ENCODE assay signal across 20 cellular contexts in the genomic region with DNA sequence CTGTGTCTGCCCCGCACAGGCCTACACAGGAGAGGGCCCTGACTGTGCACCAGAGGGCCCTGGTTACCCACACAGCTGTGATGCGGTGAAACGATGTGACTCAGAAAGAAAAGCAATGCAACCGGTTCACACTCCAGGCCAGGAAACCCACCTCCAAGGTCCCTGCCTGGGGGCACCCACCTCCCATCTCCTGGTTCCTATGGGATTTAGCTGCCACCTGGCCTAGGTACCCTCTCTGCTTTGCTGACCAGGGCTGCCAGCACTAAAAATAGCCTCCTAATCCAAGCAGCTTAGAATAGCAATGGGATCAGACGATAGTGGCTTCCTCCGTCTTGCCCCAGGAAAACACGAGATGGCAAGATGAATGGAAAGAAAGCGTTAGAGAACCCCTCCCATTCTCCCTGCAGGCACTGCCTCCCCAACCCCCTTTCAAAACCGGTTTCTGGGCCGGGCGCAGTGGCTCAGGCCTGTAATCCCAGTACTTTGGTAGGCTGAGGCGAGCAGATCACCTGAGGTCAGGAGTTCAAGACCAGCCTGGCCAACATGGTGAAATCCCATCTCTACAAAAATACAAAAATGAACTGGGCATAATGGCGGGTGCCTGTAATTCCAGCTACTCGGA. TPM values are rescaled to one million over a fixed set of nuclear protein-coding genes. Genes with fewer than 3 reads are reported as not detected.
A peak's percentile ranks its signal among the peaks of the same experiment; 100 is the strongest.
DNase-seq lines count a peak whose midpoint lies in the region; ATAC-seq and TF ChIP-seq lines count a peak whose summit lies in the region.
"Had no signal": no experiment of that assay in that cellular context is flagged by ENCODE, and none has a peak within 500 bp of the region (broad histone marks: within the 10 kb centered on the region; RNA-seq: fewer than 3 reads in every experiment).

No MANE protein-coding gene starts in this region.

- H3K4me3 ChIP-seq in right atrium auricular region, result no peak overlapping the region
- no peak overlapping the region for H3K4me3 ChIP-seq in aorta (ENCODE audit: low read length in 2 of 2)
- H3K4me3 ChIP-seq in CD4-positive, alpha-beta memory T cell (ENCODE audit: low read length in 2 of 2), result no peak overlapping the region
- H3K4me3 ChIP-seq: BLaER1 treated with 17β-estradiol and CSF1 and Interleukin-3, amounts not matched to agents 10 nM and 100 nM; skin epidermis had no signal

- POLR2A ChIA-PET in CD4-positive, alpha-beta memory T cell (lab: Charles Lee; ENCODE audit: partially characterized antibody), result interaction anchor here (0.6 kb wide), 1 partner anchor 224 kb away, joined by 3 read pairs; no protein-coding TSS in a partner anchor

- peak; percentile 54 for ATAC-seq in Right ventricle myocardium inferior
- no peak for ATAC-seq in aorta (ENCODE audit: low FRiP score)

- no peaks in the 10 kb centered on the region for H3K9me3 Mint-ChIP-seq in CD4-positive, alpha-beta memory T cell
- H3K9me3 Mint-ChIP-seq: activated CD4-positive, alpha-beta T cell treated with anti-CD3 and anti-CD28 coated beads, Interleukin-2, amount 10 ng/mL, durations not matched to agents 24 days and 14 days; activated T-helper 2 cell treated with anti-CD3 and anti-CD28 coated beads, Interferon-gamma antibody, Interleukin-2, Interleukin-4, amounts not matched to agents 10 μg/mL and 5 μg/mL and 100 μg/mL, durations not matched to agents 14 hours and 24 hours and 36 hours; HFFc6; naive B cell had no signal

- 54 to 61% methylated on average over 14 of the region's 14 CpGs for WGBS in aorta, 2 donors

- no peaks in the 10 kb centered on the region for H3K36me3 Mint-ChIP-seq in CD4-positive, alpha-beta memory T cell
- H3K36me3 Mint-ChIP-seq: naive B cell had no signal

- peaks cover 0 to 7% of the 10 kb centered on the region in 2 donors for H3K4me1 ChIP-seq in right atrium auricular region
- H3K4me1 ChIP-seq in aorta (ENCODE audit: control insufficient read depth in 1 of 2, insufficient read depth in 2 of 2, low read length in 2 of 2), result no peaks in the 10 kb centered on the region
- H3K4me1 ChIP-seq in CD4-positive, alpha-beta memory T cell (ENCODE audit: insufficient read depth, low read length), result no peaks in the 10 kb centered on the region

- no peaks in the 10 kb centered on the region for H3K27me3 ChIP-seq in right atrium auricular region
- no peaks in the 10 kb centered on the region for H3K27me3 ChIP-seq in aorta (ENCODE audit: control insufficient read depth in 1 of 2, insufficient read depth in 2 of 2, low read length in 1 of 2)
- H3K27me3 ChIP-seq in CD4-positive, alpha-beta memory T cell (ENCODE audit: insufficient read depth, low read length), result no peaks in the 10 kb centered on the region
- H3K27me3 ChIP-seq: BLaER1 treated with 17β-estradiol and CSF1 and Interleukin-3, amounts not matched to agents 10 nM and 100 nM had no signal

- CTCF ChIA-PET in CD4-positive, alpha-beta memory T cell (lab: Charles Lee; ENCODE audit: partially characterized antibody), result no interaction called here

- H3K36me3 ChIP-seq in right atrium auricular region (no peaks in the 10 kb centered on the region), aorta (ENCODE audit: control insufficient read depth in 1 of 2, insufficient read depth in 2 of 2, low read length in 1 of 2) (no peaks in the 10 kb centered on the region)
- no peaks in the 10 kb centered on the region for H3K36me3 ChIP-seq in CD4-positive, alpha-beta memory T cell (ENCODE audit: insufficient read depth, low read length)
- H3K36me3 ChIP-seq: BLaER1 treated with 17β-estradiol and CSF1 and Interleukin-3, amounts not matched to agents 10 nM and 100 nM had no signal

- H3K27ac Mint-ChIP-seq in CD4-positive, alpha-beta memory T cell, result no peak overlapping the region
- H3K27ac Mint-ChIP-seq: activated CD4-positive, alpha-beta T cell treated with anti-CD3 and anti-CD28 coated beads, Interleukin-2, amount 10 ng/mL, durations not matched to agents 24 days and 14 days; activated T-helper 2 cell treated with anti-CD3 and anti-CD28 coated beads, Interferon-gamma antibody, Interleukin-2, Interleukin-4, amounts not matched to agents 10 μg/mL and 5 μg/mL and 100 μg/mL, durations not matched to agents 14 hours and 24 hours and 36 hours; HFFc6 had no signal

- no peak overlapping the region for H3K4me3 Mint-ChIP-seq in CD4-positive, alpha-beta memory T cell
- H3K4me3 Mint-ChIP-seq: activated CD4-positive, alpha-beta T cell treated with anti-CD3 and anti-CD28 coated beads, Interleukin-2, amount 10 ng/mL, durations not matched to agents 24 days and 14 days; HFFc6; naive B cell had no signal

- H3K9me3 ChIP-seq in right atrium auricular region, result no peaks in the 10 kb centered on the region
- H3K9me3 ChIP-seq in aorta (ENCODE audit: control insufficient read depth, low read length), result no peaks in the 10 kb centered on the region
- H3K9me3 ChIP-seq in CD4-positive, alpha-beta memory T cell (ENCODE audit: control insufficient read depth in 1 of 2, low read length in 2 of 2), result no peaks in the 10 kb centered on the region
- H3K9me3 ChIP-seq: BLaER1 treated with 17β-estradiol and CSF1 and Interleukin-3, amounts not matched to agents 10 nM and 100 nM had no signal

- H3K27ac ChIP-seq in right atrium auricular region (no peak overlapping the region), caudate nucleus (ENCODE audit: low read depth, low read length) (peak overlapping the region; percentile 6), aorta (ENCODE audit: low read depth in 1 of 2, low read length in 2 of 2) (no peak overlapping the region)
- no peak overlapping the region for H3K27ac ChIP-seq in CD4-positive, alpha-beta memory T cell (ENCODE audit: low read depth, low read length)
- H3K27ac ChIP-seq: BLaER1 treated with 17β-estradiol and CSF1 and Interleukin-3, amounts not matched to agents 10 nM and 100 nM; skin epidermis had no signal

- no peaks in the 10 kb centered on the region for H3K27me3 Mint-ChIP-seq in CD4-positive, alpha-beta memory T cell
- H3K27me3 Mint-ChIP-seq: activated CD4-positive, alpha-beta T cell treated with anti-CD3 and anti-CD28 coated beads, Interleukin-2, amount 10 ng/mL, durations not matched to agents 24 days and 14 days had no signal

- intact Hi-C loops in Right ventricle myocardium inferior (cut with DNase I) (no loop called here), aorta (cut with DNase I) (no loop called here)
- intact Hi-C loops in CD4-positive, alpha-beta memory T cell (cut with micrococcal nuclease), result no loop called here

- DNase-seq in Right ventricle myocardium inferior (ENCODE audit: missing footprints) (no peak), right atrium auricular region (ENCODE audit: low spot score) (no peak), caudate nucleus (lab: John Stamatoyannopoulos, UW) (no peak), mesenteric fat pad (ENCODE audit: low spot score) (peak; percentile 76), aorta (peak; percentile 30 to 45), NCI-H1694 (lab: John Stamatoyannopoulos, UW) (no peak), NCI-H510A (lab: John Stamatoyannopoulos, UW) (no peak)
- no peak for DNase-seq in CD4-positive, alpha-beta memory T cell
- DNase-seq: GF-D8, naive B cell, NCI-H2171 treated with DMSO at 0.1 percent for 48 hours, SHP77 treated with DMSO at 0.1 percent for 48 hours had no signal

- no peak for TF ChIP-seq CTCF in right atrium auricular region (IDR thresholded peaks at IDR 0.05)

- H3K4me1 Mint-ChIP-seq in CD4-positive, alpha-beta memory T cell, result no peaks in the 10 kb centered on the region
- H3K4me1 Mint-ChIP-seq: activated CD4-positive, alpha-beta T cell treated with anti-CD3 and anti-CD28 coated beads, Interleukin-2, amount 10 ng/mL, durations not matched to agents 24 days and 14 days; naive B cell had no signal

RNA-seq across cellular contexts. Expression of a gene that starts 12.4 kb away (rescaled TPM):
- total RNA-seq in Right ventricle myocardium inferior (not detected), right atrium auricular region (not detected), mesenteric fat pad (not detected), aorta (not detected)
- polyA plus RNA-seq in aorta, result not detected
- not detected for total RNA-seq in CD4-positive, alpha-beta memory T cell
- not detected for polyA plus RNA-seq in CD4-positive, alpha-beta memory T cell
- total RNA-seq: activated CD4-positive, alpha-beta T cell treated with anti-CD3 and anti-CD28 coated beads, Interleukin-2, amount 10 ng/mL, durations not matched to agents 24 days and 14 days; activated T-helper 2 cell treated with anti-CD3 and anti-CD28 coated beads, Interferon-gamma antibody, Interleukin-2, Interleukin-4, amounts not matched to agents 10 μg/mL and 5 μg/mL and 100 μg/mL, durations not matched to agents 14 hours and 24 hours and 36 hours; dermis microvascular lymphatic vessel endothelial cell; fibroblast of villous mesenchyme; HFFc6 had no signal
- polyA plus RNA-seq: adipose tissue had no signal

RNA-seq across cellular contexts. Expression of a gene that starts 23.6 kb away (rescaled TPM):
- total RNA-seq in Right ventricle myocardium inferior (not detected), right atrium auricular region (not detected), mesenteric fat pad (0.10 TPM), aorta (under 1 TPM in 1 of 2 donors, not detected in 1; 0.12 TPM)
- 1 to 10 TPM in 1 of 2 donors, under 1 TPM in 1; 0.20 to 3.8 TPM for polyA plus RNA-seq in aorta
- not detected for total RNA-seq in CD4-positive, alpha-beta memory T cell
- under 1 TPM in 1 of 2 donors, not detected in 1; 0.20 TPM for polyA plus RNA-seq in CD4-positive, alpha-beta memory T cell
- total RNA-seq: activated CD4-positive, alpha-beta T cell treated with anti-CD3 and anti-CD28 coated beads, Interleukin-2, amount 10 ng/mL, durations not matched to agents 24 days and 14 days had no signal

RNA-seq across cellular contexts. Expression of a gene that starts 38.3 kb away (rescaled TPM):
- total RNA-seq in Right ventricle myocardium inferior (not detected), right atrium auricular region (under 1 TPM in 1 of 2 donors, not detected in 1; 0.16 TPM), mesenteric fat pad (not detected), aorta (not detected)
- not detected for polyA plus RNA-seq in aorta
- not detected for total RNA-seq in CD4-positive, alpha-beta memory T cell
- polyA plus RNA-seq in CD4-positive, alpha-beta memory T cell, result not detected
- total RNA-seq: activated CD4-positive, alpha-beta T cell treated with anti-CD3 and anti-CD28 coated beads, Interleukin-2, amount 10 ng/mL, durations not matched to agents 24 days and 14 days; activated T-helper 2 cell treated with anti-CD3 and anti-CD28 coated beads, Interferon-gamma antibody, Interleukin-2, Interleukin-4, amounts not matched to agents 10 μg/mL and 5 μg/mL and 100 μg/mL, durations not matched to agents 14 hours and 24 hours and 36 hours; dermis microvascular lymphatic vessel endothelial cell; fibroblast of villous mesenchyme; HFFc6 had no signal
- polyA plus RNA-seq: adipose tissue had no signal

Comparison
In these comparisons a context has a peak if more than half of its experiments do, and no peak if none do; other contexts are left out.
1. DNase-seq: peak in mesenteric fat pad (single experiment) and aorta (2 of 2); none in Right ventricle myocardium inferior (single experiment), right atrium auricular region (single experiment), caudate nucleus (0 of 61), NCI-H1694 (single experiment), NCI-H510A (single experiment) and CD4-positive, alpha-beta memory T cell (0 of 5).